ENCODE assay signal across 24 cellular contexts in genomic region chr1:14955402-14955801, GRCh38.
A peak's percentile ranks its signal among the peaks of the same experiment; 100 is the strongest.
DNase-seq lines count a peak whose midpoint lies in the region; TF ChIP-seq lines count a peak whose summit lies in the region.
"Had no signal": no experiment of that assay in that cellular context is flagged by ENCODE, and none has a peak within 500 bp of the region (broad histone marks: within the 10 kb centered on the region; RNA-seq: fewer than 3 reads in every experiment).

No MANE protein-coding gene starts in this region.

- no peak overlapping the region for H2AK5ac ChIP-seq in mesendoderm (ENCODE audit: low read length)

- H3K9ac ChIP-seq in parathyroid adenoma = no peak overlapping the region
- no peak overlapping the region for H3K9ac ChIP-seq in mesendoderm (ENCODE audit: low read length)

- in situ Hi-C loops in transverse colon (cut with MboI; ENCODE audit: low pct_ligation_motif_present in 1 of 4, low pct_unique_long_range_greater_than_20kb in 1 of 4, low sequenced_read_pairs in 3 of 4) = no loop called here

- no peak overlapping the region for H3K18ac ChIP-seq in mesendoderm (ENCODE audit: low read length)

- no peak overlapping the region for H3K4ac ChIP-seq in mesendoderm (ENCODE audit: low read depth, low read length)

- DNase-seq in DMS79 treated with DMSO at 0.1 percent for 48 hours (lab: John Stamatoyannopoulos, UW) (peak; percentile 20), DMS79 (lab: John Stamatoyannopoulos, UW) (no peak), NCI-H2171 treated with DMSO at 0.1 percent for 48 hours (lab: John Stamatoyannopoulos, UW) (peak; percentile 87), GM03348 (ENCODE audit: low spot score) (no peak), mesendoderm (no peak), transverse colon (no peak)
- DNase-seq: activated CD4-positive, alpha-beta T cell treated with anti-CD3 and anti-CD28 coated beads, Interleukin-2, amount 50 U/mL, for 4 hours; activated CD4-positive, CD25-positive, alpha-beta regulatory T cell; activated naive CD4-positive, alpha-beta T cell; activated T-cell treated with anti-CD3 and anti-CD28 coated beads, Interleukin-2, amount 50 U/mL, for 72 hours; CD4-positive, CD25-positive, alpha-beta regulatory T cell; H9; head of caudate nucleus; kidney glomerular epithelial cell; NCI-H1105; NCI-H2081 treated with DMSO at 0.1 percent for 48 hours; NCI-H526 treated with DMSO at 0.1 percent for 48 hours; right cardiac atrium; stimulated activated CD4-positive, alpha-beta T cell treated with anti-CD3 and anti-CD28 coated beads, Interleukin-4, amount 100 ng/mL, for 24 hours had no signal

- H3K4me3 ChIP-seq in esophagus (ENCODE audit: low read depth in 1 of 2, low read length in 2 of 2) = no peak overlapping the region
- no peak overlapping the region for H3K4me3 ChIP-seq in parathyroid adenoma (ENCODE audit: low read depth, low read length)
- no peak overlapping the region for H3K4me3 ChIP-seq in mesendoderm (ENCODE audit: low read length)
- H3K4me3 ChIP-seq in transverse colon = no peak overlapping the region
- H3K4me3 ChIP-seq: lung, SJSA1 had no signal

- H3K27ac ChIP-seq in esophagus (ENCODE audit: low read depth in 2 of 2, low read length in 1 of 2) (peak overlapping the region; percentile 37 to 86), parathyroid adenoma (peak overlapping the region; percentile 39), mesendoderm (ENCODE audit: low read depth, low read length) (no peak overlapping the region), transverse colon (no peak overlapping the region)
- H3K27ac ChIP-seq: 22Rv1, SJSA1 had no signal

- H3K4me2 ChIP-seq in parathyroid adenoma (ENCODE audit: low read length) = no peak overlapping the region
- no peak overlapping the region for H3K4me2 ChIP-seq in mesendoderm (ENCODE audit: low read length)

- H4K5ac ChIP-seq in mesendoderm (ENCODE audit: low read length) = no peak overlapping the region

- no peak overlapping the region for H3K23ac ChIP-seq in mesendoderm (ENCODE audit: low read length)

- no peak overlapping the region for H2AFZ ChIP-seq in parathyroid adenoma

- intact Hi-C loops in transverse colon (cut with DNase I; ENCODE audit: low total_unique reads) = no loop called here

- peaks cover 0 to 10% of the 10 kb centered on the region in 2 donors for H3K36me3 ChIP-seq in esophagus (ENCODE audit: control insufficient read depth in 2 of 2, insufficient read depth in 2 of 2, low read length in 1 of 2)
- H3K36me3 ChIP-seq in parathyroid adenoma (ENCODE audit: control insufficient read depth, insufficient read depth, low read length) = no peaks in the 10 kb centered on the region
- no peaks in the 10 kb centered on the region for H3K36me3 ChIP-seq in mesendoderm (ENCODE audit: control insufficient read depth, insufficient read depth, low read length)
- H3K36me3 ChIP-seq in transverse colon = no peaks in the 10 kb centered on the region
- H3K36me3 ChIP-seq: SJSA1 had no signal

- no peak overlapping the region for H2BK15ac ChIP-seq in mesendoderm (replicated peaks; ENCODE audit: low read depth)

- H3K4me1 ChIP-seq in esophagus (ENCODE audit: control insufficient read depth in 2 of 2, insufficient read depth in 2 of 2, low read length in 1 of 2) = peaks cover 5 to 14% of the 10 kb centered on the region in 2 donors
- peaks cover 17% of the 10 kb centered on the region for H3K4me1 ChIP-seq in parathyroid adenoma
- peaks cover under 1% of the 10 kb centered on the region for H3K4me1 ChIP-seq in mesendoderm (ENCODE audit: control insufficient read depth, low read depth, low read length)
- H3K4me1 ChIP-seq in transverse colon = no peaks in the 10 kb centered on the region
- H3K4me1 ChIP-seq: SJSA1 had no signal

- no peak overlapping the region for H3K56ac ChIP-seq in mesendoderm (ENCODE audit: low read length)

- no peak for TF ChIP-seq POLR2A in transverse colon (IDR thresholded peaks at IDR 0.05)

- no peaks in the 10 kb centered on the region for H3K27me3 ChIP-seq in esophagus (ENCODE audit: control insufficient read depth in 1 of 2, insufficient read depth in 2 of 2, low read length in 2 of 2)
- H3K27me3 ChIP-seq in parathyroid adenoma (ENCODE audit: control insufficient read depth, insufficient read depth, low read length) = no peaks in the 10 kb centered on the region
- H3K27me3 ChIP-seq in mesendoderm (ENCODE audit: insufficient read depth, low read length, poor library complexity) = no peaks in the 10 kb centered on the region
- H3K27me3 ChIP-seq in transverse colon = no peaks in the 10 kb centered on the region
- H3K27me3 ChIP-seq: SJSA1 had no signal

- no peak overlapping the region for H2BK120ac ChIP-seq in mesendoderm (ENCODE audit: low read depth, low read length)

- H4K8ac ChIP-seq in mesendoderm (ENCODE audit: low read depth, low read length) = no peak overlapping the region

- 58 to 65% methylated on average over 5 of the region's 5 CpGs for WGBS in esophagus, 2 donors
- WGBS in mesendoderm (ENCODE audit: extremely low coverage, insufficient coverage, low lambda C conversion rate) = no CpG with 5 or more reads among the region's 5 CpGs
- WGBS in transverse colon (ENCODE audit: low coverage in 1 of 2), 2 donors = 70% methylated on average over 5 of the region's 5 CpGs; no CpG with 5 or more reads in 1 of the 2 donors

- H2BK5ac ChIP-seq in mesendoderm (ENCODE audit: low read length) = no peak overlapping the region

- no peak for TF ChIP-seq CTCF in parathyroid adenoma (IDR thresholded peaks at IDR 0.05)
- no peak for TF ChIP-seq CTCF in transverse colon (IDR thresholded peaks at IDR 0.05)

- H3K9me3 ChIP-seq in esophagus (ENCODE audit: control insufficient read depth in 2 of 2, insufficient read depth in 1 of 2, low read depth in 1 of 2, low read length in 1 of 2) (peaks cover 2 to 5% of the 10 kb centered on the region in 2 donors), parathyroid adenoma (ENCODE audit: control insufficient read depth, low read length) (no peaks in the 10 kb centered on the region), transverse colon (no peaks in the 10 kb centered on the region)
- H3K9me3 ChIP-seq: SJSA1 had no signal

- H3K79me1 ChIP-seq in mesendoderm (ENCODE audit: low read length) = peaks cover 10% of the 10 kb centered on the region

- H3K79me2 ChIP-seq in parathyroid adenoma (peaks cover 16% of the 10 kb centered on the region), mesendoderm (ENCODE audit: control insufficient read depth, insufficient read depth, low read length) (no peaks in the 10 kb centered on the region)

- TF ChIP-seq EP300 in transverse colon (IDR thresholded peaks at IDR 0.05; ENCODE audit: low read depth) = no peak

Comparison
In these comparisons a context has a peak if more than half of its experiments do, and no peak if none do; other contexts are left out.
1. DNase-seq: peak in DMS79 treated with DMSO at 0.1 percent for 48 hours (single experiment) and NCI-H2171 treated with DMSO at 0.1 percent for 48 hours (single experiment); none in DMS79 (single experiment), GM03348 (single experiment), mesendoderm (single experiment) and transverse colon (single experiment).
2. H3K27ac ChIP-seq: peak in esophagus (2 of 2) and parathyroid adenoma (single experiment); none in mesendoderm (single experiment) and transverse colon (0 of 4).